Comparison of ENCODE assay signal across 8 cellular contexts in genomic region chr20:273884-274283, GRCh38. TPM values are rescaled to one million over a fixed set of nuclear protein-coding genes. Genes with fewer than 3 reads are reported as not detected.
"Had no signal": no experiment of that assay in that cellular context is flagged by ENCODE, and none has a peak within 500 bp of the region (broad histone marks: within the 10 kb centered on the region; RNA-seq: fewer than 3 reads in every experiment).

No MANE protein-coding gene starts in this region.

- DNase-seq: GDM1, GF-D8 had no signal

- ATAC-seq: GM12878 had no signal

- FAIRE-seq: G401.6, GM12878, GM12891, GM12892, GM18507, GM19239 had no signal

- H3K4me3 ChIP-seq: GM12878 had no signal

RNA-seq across cellular contexts. Expression of gene DEFB132, which starts 16.4 kb away (rescaled TPM):
- total RNA-seq: GM12878 had no signal
- polyA plus RNA-seq: GM12878 had no signal

RNA-seq across cellular contexts. Expression of gene DEFB129, which starts 46.8 kb away (rescaled TPM):
- total RNA-seq: GM12878 had no signal
- polyA plus RNA-seq: GM12878 had no signal
